In the genomic region with DNA sequence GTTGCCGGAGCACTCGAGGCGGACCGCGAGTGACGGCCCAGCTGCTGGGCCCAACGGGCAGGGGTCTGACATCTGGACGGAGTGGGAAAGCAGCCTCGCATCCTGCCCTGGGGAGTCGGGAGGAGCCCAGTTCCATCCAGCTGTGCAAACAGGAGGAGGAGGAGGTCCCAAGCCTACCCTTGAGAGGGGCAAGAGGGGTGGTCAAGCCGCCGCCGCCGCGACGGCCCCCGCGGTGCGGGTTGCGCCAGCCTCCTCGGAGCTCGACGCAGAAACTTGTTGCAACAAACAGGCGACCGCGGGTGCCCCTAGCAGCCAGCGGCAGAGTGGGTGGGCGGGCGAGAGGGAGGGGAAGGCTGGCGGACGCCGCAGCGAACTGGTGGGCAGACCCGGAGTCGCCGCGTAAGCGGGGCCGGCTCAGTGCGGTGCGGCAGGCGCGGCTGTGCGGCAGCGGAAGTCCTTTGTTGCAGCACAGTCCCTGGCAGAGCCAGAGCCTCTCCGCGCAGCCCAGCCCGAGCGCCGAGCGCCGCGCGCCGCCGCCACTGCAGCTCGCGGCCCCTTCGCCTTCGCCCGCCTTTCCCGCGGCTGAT, we compare ENCODE assay signal across 8 cellular contexts. TPM values are rescaled to one million over a fixed set of nuclear protein-coding genes. Genes with fewer than 3 reads are reported as not detected.
DNase-seq lines count a peak whose midpoint lies in the region; ATAC-seq and TF ChIP-seq lines count a peak whose summit lies in the region.

ZBTB1 (plus strand) TSS at position 461 of the 587 bp plus-strand sequence. CDS start 16,735 bp downstream, outside the sequence.

- H3K4me3 ChIP-seq in NT2/D1 (ENCODE audit: insufficient read length, low read depth) = peak within 1 kb of the TSS; percentile 85

- no peak for TF ChIP-seq CTCF in mesothelial cell of epicardium (IDR thresholded peaks at IDR 0.05; ENCODE audit: unreplicated experiment)

- peaks cover 65% of the 10 kb centered on the region for H3K4me1 Mint-ChIP-seq in mesothelial cell of epicardium

- peak within 1 kb of the TSS; percentile 95 for H3K9ac ChIP-seq in NT2/D1 (ENCODE audit: insufficient read length, low read depth)

- ATAC-seq in GM19372 (IDR thresholded peaks at IDR 0.05; ENCODE audit: low read depth, unreplicated experiment) = peak; percentile 16

- H3K27me3 Mint-ChIP-seq in mesothelial cell of epicardium (ENCODE audit: low read depth) = no peaks in the 10 kb centered on the region

- H3K36me3 Mint-ChIP-seq in mesothelial cell of epicardium = no peaks in the 10 kb centered on the region

- peaks cover 4% of the 10 kb centered on the region for H3K36me3 ChIP-seq in NT2/D1 (ENCODE audit: insufficient read depth, insufficient read length, low read length)

- DNase-seq in Ammon's horn (ENCODE audit: low spot score) (peak; percentile 81), HT1080 (ENCODE audit: low read depth) (peak; percentile 86), NT2/D1 (ENCODE audit: low read depth, low spot score) (no peak), mesothelial cell of epicardium (ENCODE audit: low spot score in 2 of 2, unreplicated experiment in 2 of 2) (peak; percentile 62 to 78)
- DNase-seq in activated CD8-positive, alpha-beta memory T cell treated with anti-CD3 and anti-CD28 coated beads, Interleukin-2, amount 50 U/mL, for 24 hours (ENCODE audit: extremely low read depth) = peak; percentile 75
- DNase-seq in stimulated activated CD8-positive, alpha-beta memory T cell treated with anti-CD3 and anti-CD28 coated beads, Interleukin-15, amount 100 ng/mL, for 24 hours (ENCODE audit: low read depth) = peak; percentile 73

- peak within 1 kb of the TSS; percentile 81 for H3K4me3 Mint-ChIP-seq in mesothelial cell of epicardium

- no peaks in the 10 kb centered on the region for H3K4me1 ChIP-seq in NT2/D1 (ENCODE audit: insufficient read depth, insufficient read length)

- no peaks in the 10 kb centered on the region for H3K9me3 Mint-ChIP-seq in mesothelial cell of epicardium

- H3K27ac Mint-ChIP-seq in mesothelial cell of epicardium = peak within 1 kb of the TSS; percentile 100

- in situ Hi-C loops in endometrial microvascular endothelial cells (cut with HindIII; ENCODE audit: inconsistent ontology term, low pct_unique_long_range_greater_than_20kb, low sequenced_read_pairs) = no loop called here

- no peaks in the 10 kb centered on the region for H3K27me3 ChIP-seq in NT2/D1 (ENCODE audit: insufficient read depth, insufficient read length)

- H3K9me3 ChIP-seq in NT2/D1 (ENCODE audit: insufficient read depth, low read length) = no peaks in the 10 kb centered on the region

RNA-seq across cellular contexts. Expression of gene ZBTB1, which starts in this region (rescaled TPM):
- 19.7 and 21.3 TPM in 2 replicates for total RNA-seq in HT1080 (2014; rRNA removed; shearing (Covaris generic))
- polyA plus RNA-seq in HT1080 (2015; cell fraction: cytosol; rRNA removed) = 14.7 and 15.8 TPM in 2 replicates
- 35.1 and 36.5 TPM in 2 replicates for polyA plus RNA-seq in HT1080 (2015; cell fraction: nucleus; rRNA removed)
- 17.0 TPM for total RNA-seq in endometrial microvascular endothelial cells (ENCODE audit: inconsistent ontology term)
- total RNA-seq in mesothelial cell of epicardium = 66.3 to 67.4 TPM (median 66.4 TPM) in 3 replicates
